1 cellular context compared by ENCODE assay signal in genomic region chr18:31657823-31658669, GRCh38.
TF ChIP-seq lines count a peak whose summit lies in the region.

No MANE protein-coding gene starts in this region.

TF ChIP-seq in GM12878, 131 proteins besides CTCF, POLR2A, EP300 and RAD21 (continued from another document and continues in another):
- TF ChIP-seq, protein P1, sequence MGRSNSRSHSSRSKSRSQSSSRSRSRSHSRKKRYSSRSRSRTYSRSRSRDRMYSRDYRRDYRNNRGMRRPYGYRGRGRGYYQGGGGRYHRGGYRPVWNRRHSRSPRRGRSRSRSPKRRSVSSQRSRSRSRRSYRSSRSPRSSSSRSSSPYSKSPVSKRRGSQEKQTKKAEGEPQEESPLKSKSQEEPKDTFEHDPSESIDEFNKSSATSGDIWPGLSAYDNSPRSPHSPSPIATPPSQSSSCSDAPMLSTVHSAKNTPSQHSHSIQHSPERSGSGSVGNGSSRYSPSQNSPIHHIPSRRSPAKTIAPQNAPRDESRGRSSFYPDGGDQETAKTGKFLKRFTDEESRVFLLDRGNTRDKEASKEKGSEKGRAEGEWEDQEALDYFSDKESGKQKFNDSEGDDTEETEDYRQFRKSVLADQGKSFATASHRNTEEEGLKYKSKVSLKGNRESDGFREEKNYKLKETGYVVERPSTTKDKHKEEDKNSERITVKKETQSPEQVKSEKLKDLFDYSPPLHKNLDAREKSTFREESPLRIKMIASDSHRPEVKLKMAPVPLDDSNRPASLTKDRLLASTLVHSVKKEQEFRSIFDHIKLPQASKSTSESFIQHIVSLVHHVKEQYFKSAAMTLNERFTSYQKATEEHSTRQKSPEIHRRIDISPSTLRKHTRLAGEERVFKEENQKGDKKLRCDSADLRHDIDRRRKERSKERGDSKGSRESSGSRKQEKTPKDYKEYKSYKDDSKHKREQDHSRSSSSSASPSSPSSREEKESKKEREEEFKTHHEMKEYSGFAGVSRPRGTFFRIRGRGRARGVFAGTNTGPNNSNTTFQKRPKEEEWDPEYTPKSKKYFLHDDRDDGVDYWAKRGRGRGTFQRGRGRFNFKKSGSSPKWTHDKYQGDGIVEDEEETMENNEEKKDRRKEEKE (IDR thresholded peaks at IDR 0.05) = no peak
- peak; percentile 56; the same call in 1 of the 2 replicates for TF ChIP-seq BMI1 (IDR thresholded peaks at IDR 0.05; ENCODE audit: borderline replicate concordance)
- no peak for TF ChIP-seq IRF5 (IDR thresholded peaks at IDR 0.05; ENCODE audit: borderline replicate concordance)
- TF ChIP-seq MYB (IDR thresholded peaks at IDR 0.05; ENCODE audit: borderline replicate concordance, low read depth, low read length) = peak; percentile 66; the same call in 1 of the 2 replicates
- no peak for TF ChIP-seq STAT3 (IDR thresholded peaks at IDR 0.05; ENCODE audit: low read depth, low read length)
- TF ChIP-seq ZBED1 (IDR thresholded peaks at IDR 0.05; ENCODE audit: borderline replicate concordance) = peak; percentile 93
- peak; percentile 97 for TF ChIP-seq RELA (IDR thresholded peaks at IDR 0.05; ENCODE audit: borderline replicate concordance, partially characterized antibody)
- TF ChIP-seq IKZF1 (conservative IDR thresholded peaks at IDR 0.05) = peak; percentile 94
- peak; percentile 60; the same call in 1 of the 2 replicates for TF ChIP-seq CREB1 (IDR thresholded peaks at IDR 0.05; ENCODE audit: low read depth)
- TF ChIP-seq SIN3A (IDR thresholded peaks at IDR 0.05; ENCODE audit: low read depth, low read length) = no peak
- no peak for TF ChIP-seq ASH2L (IDR thresholded peaks at IDR 0.05; ENCODE audit: borderline replicate concordance, low read depth)
- TF ChIP-seq IRF3 (IDR thresholded peaks at IDR 0.05) = no peak
- peak; percentile 89 for TF ChIP-seq ATF2 (IDR thresholded peaks at IDR 0.05; ENCODE audit: low read length)
- TF ChIP-seq IRF4 (IDR thresholded peaks at IDR 0.05; ENCODE audit: low read depth, low read length) = peak; percentile 94
- TF ChIP-seq NFXL1 (IDR thresholded peaks at IDR 0.05; ENCODE audit: borderline replicate concordance) = no peak
- no peak for TF ChIP-seq FOS (IDR thresholded peaks at IDR 0.05; ENCODE audit: borderline replicate concordance, extremely low read depth, insufficient read length)
- TF ChIP-seq, protein P2, sequence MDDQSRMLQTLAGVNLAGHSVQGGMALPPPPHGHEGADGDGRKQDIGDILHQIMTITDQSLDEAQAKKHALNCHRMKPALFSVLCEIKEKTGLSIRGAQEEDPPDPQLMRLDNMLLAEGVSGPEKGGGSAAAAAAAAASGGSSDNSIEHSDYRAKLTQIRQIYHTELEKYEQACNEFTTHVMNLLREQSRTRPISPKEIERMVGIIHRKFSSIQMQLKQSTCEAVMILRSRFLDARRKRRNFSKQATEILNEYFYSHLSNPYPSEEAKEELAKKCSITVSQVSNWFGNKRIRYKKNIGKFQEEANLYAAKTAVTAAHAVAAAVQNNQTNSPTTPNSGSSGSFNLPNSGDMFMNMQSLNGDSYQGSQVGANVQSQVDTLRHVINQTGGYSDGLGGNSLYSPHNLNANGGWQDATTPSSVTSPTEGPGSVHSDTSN (IDR thresholded peaks at IDR 0.05; ENCODE audit: insufficient replicate concordance, low read depth, low read length) = no peak
- TF ChIP-seq PAX5 (IDR thresholded peaks at IDR 0.05; ENCODE audit: borderline replicate concordance, low read depth, low read length) = peak; percentile 95
- TF ChIP-seq MXI1 (IDR thresholded peaks at IDR 0.05; ENCODE audit: low read depth, low read length) = peak; percentile 66
- TF ChIP-seq, protein P3, sequence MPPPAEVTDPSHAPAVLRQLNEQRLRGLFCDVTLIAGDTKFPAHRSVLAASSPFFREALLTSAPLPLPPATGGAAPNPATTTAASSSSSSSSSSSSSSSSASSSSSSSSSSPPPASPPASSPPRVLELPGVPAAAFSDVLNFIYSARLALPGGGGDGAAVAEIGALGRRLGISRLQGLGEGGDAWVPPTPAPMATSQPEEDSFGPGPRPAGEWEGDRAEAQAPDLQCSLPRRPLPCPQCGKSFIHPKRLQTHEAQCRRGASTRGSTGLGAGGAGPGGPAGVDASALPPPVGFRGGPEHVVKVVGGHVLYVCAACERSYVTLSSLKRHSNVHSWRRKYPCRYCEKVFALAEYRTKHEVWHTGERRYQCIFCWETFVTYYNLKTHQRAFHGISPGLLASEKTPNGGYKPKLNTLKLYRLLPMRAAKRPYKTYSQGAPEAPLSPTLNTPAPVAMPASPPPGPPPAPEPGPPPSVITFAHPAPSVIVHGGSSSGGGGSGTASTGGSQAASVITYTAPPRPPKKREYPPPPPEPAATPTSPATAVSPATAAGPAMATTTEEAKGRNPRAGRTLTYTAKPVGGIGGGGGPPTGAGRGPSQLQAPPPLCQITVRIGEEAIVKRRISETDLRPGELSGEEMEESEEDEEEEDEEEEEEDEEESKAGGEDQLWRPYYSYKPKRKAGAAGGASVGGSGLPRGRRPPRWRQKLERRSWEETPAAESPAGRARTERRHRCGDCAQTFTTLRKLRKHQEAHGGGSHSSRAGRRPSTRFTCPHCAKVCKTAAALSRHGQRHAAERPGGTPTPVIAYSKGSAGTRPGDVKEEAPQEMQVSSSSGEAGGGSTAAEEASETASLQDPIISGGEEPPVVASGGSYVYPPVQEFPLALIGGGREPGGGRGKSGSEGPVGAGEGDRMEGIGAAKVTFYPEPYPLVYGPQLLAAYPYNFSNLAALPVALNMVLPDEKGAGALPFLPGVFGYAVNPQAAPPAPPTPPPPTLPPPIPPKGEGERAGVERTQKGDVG (CRISPR knock-in tag; IDR thresholded peaks at IDR 0.05) = no peak
- TF ChIP-seq BCL11A (IDR thresholded peaks at IDR 0.05; ENCODE audit: low read depth, low read length) = peak; percentile 97
- TF ChIP-seq BACH1 (IDR thresholded peaks at IDR 0.05; ENCODE audit: borderline replicate concordance) = peak; percentile 84; the same call in 1 of the 2 replicates
- no peak for TF ChIP-seq SREBF2 (IDR thresholded peaks at IDR 0.05; ENCODE audit: low read length)
- no peak for TF ChIP-seq CBX3 (IDR thresholded peaks at IDR 0.05; ENCODE audit: borderline replicate concordance, low read depth)
- TF ChIP-seq, protein P4, sequence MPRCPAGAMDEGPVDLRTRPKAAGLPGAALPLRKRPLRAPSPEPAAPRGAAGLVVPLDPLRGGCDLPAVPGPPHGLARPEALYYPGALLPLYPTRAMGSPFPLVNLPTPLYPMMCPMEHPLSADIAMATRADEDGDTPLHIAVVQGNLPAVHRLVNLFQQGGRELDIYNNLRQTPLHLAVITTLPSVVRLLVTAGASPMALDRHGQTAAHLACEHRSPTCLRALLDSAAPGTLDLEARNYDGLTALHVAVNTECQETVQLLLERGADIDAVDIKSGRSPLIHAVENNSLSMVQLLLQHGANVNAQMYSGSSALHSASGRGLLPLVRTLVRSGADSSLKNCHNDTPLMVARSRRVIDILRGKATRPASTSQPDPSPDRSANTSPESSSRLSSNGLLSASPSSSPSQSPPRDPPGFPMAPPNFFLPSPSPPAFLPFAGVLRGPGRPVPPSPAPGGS (IDR thresholded peaks at IDR 0.05; ENCODE audit: borderline replicate concordance, insufficient read depth, low read depth, low read length, poor library complexity, severe bottlenecking) = peak; percentile 95
- TF ChIP-seq USF2 (IDR thresholded peaks at IDR 0.05; ENCODE audit: borderline replicate concordance, low read depth, low read length) = no peak
- TF ChIP-seq PKNOX1 (IDR thresholded peaks at IDR 0.05) = peak; percentile 37
- TF ChIP-seq EED (IDR thresholded peaks at IDR 0.05; ENCODE audit: low read depth) = peak; percentile 95
- TF ChIP-seq, protein P5, sequence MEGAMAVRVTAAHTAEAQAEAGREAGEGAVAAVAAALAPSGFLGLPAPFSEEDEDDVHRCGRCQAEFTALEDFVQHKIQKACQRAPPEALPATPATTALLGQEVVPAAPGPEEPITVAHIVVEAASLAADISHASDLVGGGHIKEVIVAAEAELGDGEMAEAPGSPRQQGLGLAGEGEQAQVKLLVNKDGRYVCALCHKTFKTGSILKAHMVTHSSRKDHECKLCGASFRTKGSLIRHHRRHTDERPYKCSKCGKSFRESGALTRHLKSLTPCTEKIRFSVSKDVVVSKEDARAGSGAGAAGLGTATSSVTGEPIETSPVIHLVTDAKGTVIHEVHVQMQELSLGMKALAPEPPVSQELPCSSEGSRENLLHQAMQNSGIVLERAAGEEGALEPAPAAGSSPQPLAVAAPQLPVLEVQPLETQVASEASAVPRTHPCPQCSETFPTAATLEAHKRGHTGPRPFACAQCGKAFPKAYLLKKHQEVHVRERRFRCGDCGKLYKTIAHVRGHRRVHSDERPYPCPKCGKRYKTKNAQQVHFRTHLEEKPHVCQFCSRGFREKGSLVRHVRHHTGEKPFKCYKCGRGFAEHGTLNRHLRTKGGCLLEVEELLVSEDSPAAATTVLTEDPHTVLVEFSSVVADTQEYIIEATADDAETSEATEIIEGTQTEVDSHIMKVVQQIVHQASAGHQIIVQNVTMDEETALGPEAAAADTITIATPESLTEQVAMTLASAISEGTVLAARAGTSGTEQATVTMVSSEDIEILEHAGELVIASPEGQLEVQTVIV (IDR thresholded peaks at IDR 0.05; ENCODE audit: borderline replicate concordance, partially characterized antibody) = no peak
- TF ChIP-seq LARP7 (IDR thresholded peaks at IDR 0.05) = no peak
- peak; percentile 67 for TF ChIP-seq SP1 (IDR thresholded peaks at IDR 0.05; ENCODE audit: low read depth, low read length)
- no peak for TF ChIP-seq BRCA1 (IDR thresholded peaks at IDR 0.05; ENCODE audit: low read depth, low read length)
- TF ChIP-seq ZNF24 (IDR thresholded peaks at IDR 0.05) = no peak
- no peak for TF ChIP-seq PAX8 (IDR thresholded peaks at IDR 0.05)
- TF ChIP-seq, protein P6, sequence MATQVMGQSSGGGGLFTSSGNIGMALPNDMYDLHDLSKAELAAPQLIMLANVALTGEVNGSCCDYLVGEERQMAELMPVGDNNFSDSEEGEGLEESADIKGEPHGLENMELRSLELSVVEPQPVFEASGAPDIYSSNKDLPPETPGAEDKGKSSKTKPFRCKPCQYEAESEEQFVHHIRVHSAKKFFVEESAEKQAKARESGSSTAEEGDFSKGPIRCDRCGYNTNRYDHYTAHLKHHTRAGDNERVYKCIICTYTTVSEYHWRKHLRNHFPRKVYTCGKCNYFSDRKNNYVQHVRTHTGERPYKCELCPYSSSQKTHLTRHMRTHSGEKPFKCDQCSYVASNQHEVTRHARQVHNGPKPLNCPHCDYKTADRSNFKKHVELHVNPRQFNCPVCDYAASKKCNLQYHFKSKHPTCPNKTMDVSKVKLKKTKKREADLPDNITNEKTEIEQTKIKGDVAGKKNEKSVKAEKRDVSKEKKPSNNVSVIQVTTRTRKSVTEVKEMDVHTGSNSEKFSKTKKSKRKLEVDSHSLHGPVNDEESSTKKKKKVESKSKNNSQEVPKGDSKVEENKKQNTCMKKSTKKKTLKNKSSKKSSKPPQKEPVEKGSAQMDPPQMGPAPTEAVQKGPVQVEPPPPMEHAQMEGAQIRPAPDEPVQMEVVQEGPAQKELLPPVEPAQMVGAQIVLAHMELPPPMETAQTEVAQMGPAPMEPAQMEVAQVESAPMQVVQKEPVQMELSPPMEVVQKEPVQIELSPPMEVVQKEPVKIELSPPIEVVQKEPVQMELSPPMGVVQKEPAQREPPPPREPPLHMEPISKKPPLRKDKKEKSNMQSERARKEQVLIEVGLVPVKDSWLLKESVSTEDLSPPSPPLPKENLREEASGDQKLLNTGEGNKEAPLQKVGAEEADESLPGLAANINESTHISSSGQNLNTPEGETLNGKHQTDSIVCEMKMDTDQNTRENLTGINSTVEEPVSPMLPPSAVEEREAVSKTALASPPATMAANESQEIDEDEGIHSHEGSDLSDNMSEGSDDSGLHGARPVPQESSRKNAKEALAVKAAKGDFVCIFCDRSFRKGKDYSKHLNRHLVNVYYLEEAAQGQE (IDR thresholded peaks at IDR 0.05; ENCODE audit: low read depth, low read length) = peak; percentile 37; the same call in 1 of the 2 replicates
- peak; percentile 69 for TF ChIP-seq TCF3 (IDR thresholded peaks at IDR 0.05; ENCODE audit: borderline replicate concordance, insufficient read depth, low read depth, low read length)
- TF ChIP-seq TCF7 (IDR thresholded peaks at IDR 0.05; ENCODE audit: borderline replicate concordance) = no peak; the same call in 1 of the 2 replicates
